In the genomic region with DNA sequence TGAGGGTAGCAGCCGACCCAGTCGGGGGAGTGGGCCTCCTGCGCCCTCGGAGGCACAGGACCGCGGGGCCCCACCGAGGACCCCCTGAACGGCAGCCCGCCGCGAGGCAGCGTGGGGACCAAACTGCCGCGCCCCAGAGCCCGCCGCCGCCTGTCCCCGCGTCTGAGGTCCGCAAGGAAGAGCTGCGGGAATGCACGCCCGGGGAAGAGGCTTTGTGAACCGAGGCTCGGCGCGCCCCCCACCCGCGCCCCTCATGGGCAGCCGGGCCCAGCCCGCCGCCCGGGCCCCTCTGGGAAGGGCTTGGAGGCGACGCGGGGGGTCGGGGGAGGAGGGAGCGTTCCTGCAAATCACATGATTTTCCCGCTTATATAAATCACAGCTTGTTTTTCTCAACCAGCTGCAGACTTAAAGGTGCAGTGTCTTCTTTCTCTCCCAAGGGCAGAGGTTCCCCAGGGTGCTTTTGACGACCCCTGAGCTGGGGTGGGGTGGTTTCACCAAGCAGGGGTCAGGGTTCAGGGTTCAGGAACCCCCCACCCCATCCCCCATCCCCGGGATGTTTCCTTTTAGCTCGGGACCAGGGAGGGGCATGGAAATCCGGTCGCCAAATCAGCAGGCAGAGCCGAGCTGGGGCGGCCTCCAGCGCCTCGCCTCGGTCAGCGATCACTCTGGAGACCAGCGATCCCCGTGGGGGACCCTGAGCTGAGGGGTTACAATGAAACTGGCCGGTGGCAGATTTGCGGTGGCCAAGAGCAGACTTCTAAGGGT, we compare ENCODE assay signal across 8 cellular contexts. TPM values are rescaled to one million over a fixed set of nuclear protein-coding genes. Genes with fewer than 3 reads are reported as not detected.
DNase-seq lines count a peak whose midpoint lies in the region; ATAC-seq and TF ChIP-seq lines count a peak whose summit lies in the region.

No MANE protein-coding gene starts in this region.

- peak overlapping the region; percentile 70 for H3K4me3 Mint-ChIP-seq in stimulated activated effector memory CD8-positive, alpha-beta T cell treated with anti-CD3 and anti-CD28 coated beads, Interleukin-12 subunit alpha, Interleukin-12 subunit beta, amount 100 ng/mL, for 72 hours

- H3K36me3 ChIP-seq in H7 (replicated peaks; ENCODE audit: control insufficient read depth, insufficient read depth, low read length) = no peaks in the 10 kb centered on the region

- peaks cover 41% of the 10 kb centered on the region for H3K4me1 Mint-ChIP-seq in stimulated activated effector memory CD8-positive, alpha-beta T cell treated with anti-CD3 and anti-CD28 coated beads, Interleukin-12 subunit alpha, Interleukin-12 subunit beta, amount 100 ng/mL, for 72 hours

- peaks cover 5% of the 10 kb centered on the region for H3K36me3 Mint-ChIP-seq in stimulated activated effector memory CD8-positive, alpha-beta T cell treated with anti-CD3 and anti-CD28 coated beads, Interleukin-12 subunit alpha, Interleukin-12 subunit beta, amount 100 ng/mL, for 72 hours

- in situ Hi-C loops in SK-MEL-5 (cut with HindIII; ENCODE audit: low pct_unique_long_range_greater_than_20kb, low sequenced_read_pairs) = no loop called here

- H3K27me3 ChIP-seq in H7 (ENCODE audit: control insufficient read depth, insufficient read depth, low read length) = no peaks in the 10 kb centered on the region

- DNase-seq in AG09309 (ENCODE audit: low read depth) (no peak), H7 (peak; percentile 88), SK-MEL-5 (ENCODE audit: low read depth, low spot score) (peak; percentile 57), dermis microvascular lymphatic vessel endothelial cell (ENCODE audit: low read depth in 2 of 2) (peak; percentile 44 to 71), left lobe of liver (ENCODE audit: low spot score) (peak; percentile 77), AML-193 (lab: John Stamatoyannopoulos, UW) (no peak), NCI-H128 (lab: John Stamatoyannopoulos, UW; ENCODE audit: unreplicated experiment) (no peak)
- DNase-seq in stimulated activated effector memory CD8-positive, alpha-beta T cell treated with anti-CD3 and anti-CD28 coated beads, Interleukin-12 subunit alpha, Interleukin-12 subunit beta, amount 100 ng/mL, for 72 hours (ENCODE audit: low spot score in 2 of 2) = no peak

- H3K27ac Mint-ChIP-seq in stimulated activated effector memory CD8-positive, alpha-beta T cell treated with anti-CD3 and anti-CD28 coated beads, Interleukin-12 subunit alpha, Interleukin-12 subunit beta, amount 100 ng/mL, for 72 hours = peak overlapping the region; percentile 70

- H3K4me3 ChIP-seq in AG09309 (ENCODE audit: control insufficient read depth, low read depth, low read length) (peak overlapping the region; percentile 41), H7 (ENCODE audit: insufficient read depth, low read depth, low read length) (peak overlapping the region; percentile 49)

- TF ChIP-seq CTCF in AG09309 (IDR thresholded peaks at IDR 0.05; ENCODE audit: control insufficient read depth, insufficient read depth, low read depth, low read length, missing control alignments) = peak; percentile 50

- H3K9me3 Mint-ChIP-seq in stimulated activated effector memory CD8-positive, alpha-beta T cell treated with anti-CD3 and anti-CD28 coated beads, Interleukin-12 subunit alpha, Interleukin-12 subunit beta, amount 100 ng/mL, for 72 hours = no peaks in the 10 kb centered on the region

- peak; percentile 90 for ATAC-seq in left lobe of liver
- ATAC-seq in stimulated activated effector memory CD8-positive, alpha-beta T cell treated with anti-CD3 and anti-CD28 coated beads, Interleukin-12 subunit alpha, Interleukin-12 subunit beta, amount 100 ng/mL, for 72 hours = no peak

RNA-seq across cellular contexts. Expression of gene ATP23, which starts 44.7 kb away (rescaled TPM):
- total RNA-seq in H7 (2014; rRNA removed; shearing (Covaris generic)) = 20.6 and 21.9 TPM in 2 replicates
- total RNA-seq in SK-MEL-5 (2014; rRNA removed; shearing (Covaris generic)) = 12.9 and 19.3 TPM in 2 replicates
- 16.8 and 19.2 TPM in 2 replicates for polyA plus RNA-seq in SK-MEL-5 (2015; cell fraction: cytosol; rRNA removed)
- 11.0 and 21.3 TPM in 2 replicates for polyA plus RNA-seq in SK-MEL-5 (2015; cell fraction: nucleus; rRNA removed)
- total RNA-seq in dermis microvascular lymphatic vessel endothelial cell (6.3 and 10.1 TPM in 2 replicates), left lobe of liver (4.0 TPM)

RNA-seq across cellular contexts. Expression of gene CTDSP2, which starts 50.1 kb away (rescaled TPM):
- total RNA-seq in H7 (2014; rRNA removed; shearing (Covaris generic)) = 59.3 and 74.2 TPM in 2 replicates
- total RNA-seq in SK-MEL-5 (2014; rRNA removed; shearing (Covaris generic)) = 27.8 and 29.6 TPM in 2 replicates
- 83.6 and 95.1 TPM in 2 replicates for polyA plus RNA-seq in SK-MEL-5 (2015; cell fraction: cytosol; rRNA removed)
- 69.2 and 87.3 TPM in 2 replicates for polyA plus RNA-seq in SK-MEL-5 (2015; cell fraction: nucleus; rRNA removed)
- 46.9 and 84.1 TPM in 2 replicates for total RNA-seq in dermis microvascular lymphatic vessel endothelial cell
- total RNA-seq in left lobe of liver = 86.3 TPM

Comparison
In these comparisons a context has a peak if more than half of its experiments do, and no peak if none do; other contexts are left out.
1. DNase-seq: peak in H7 (single experiment), SK-MEL-5 (single experiment), dermis microvascular lymphatic vessel endothelial cell (2 of 2) and left lobe of liver (single experiment); none in AG09309 (single experiment), stimulated activated effector memory CD8-positive, alpha-beta T cell treated with anti-CD3 and anti-CD28 coated beads, Interleukin-12 subunit alpha, Interleukin-12 subunit beta, amount 100 ng/mL, for 72 hours (0 of 2), AML-193 (0 of 2) and NCI-H128 (single experiment).